1 cellular context compared by ENCODE assay signal in the genomic region with DNA sequence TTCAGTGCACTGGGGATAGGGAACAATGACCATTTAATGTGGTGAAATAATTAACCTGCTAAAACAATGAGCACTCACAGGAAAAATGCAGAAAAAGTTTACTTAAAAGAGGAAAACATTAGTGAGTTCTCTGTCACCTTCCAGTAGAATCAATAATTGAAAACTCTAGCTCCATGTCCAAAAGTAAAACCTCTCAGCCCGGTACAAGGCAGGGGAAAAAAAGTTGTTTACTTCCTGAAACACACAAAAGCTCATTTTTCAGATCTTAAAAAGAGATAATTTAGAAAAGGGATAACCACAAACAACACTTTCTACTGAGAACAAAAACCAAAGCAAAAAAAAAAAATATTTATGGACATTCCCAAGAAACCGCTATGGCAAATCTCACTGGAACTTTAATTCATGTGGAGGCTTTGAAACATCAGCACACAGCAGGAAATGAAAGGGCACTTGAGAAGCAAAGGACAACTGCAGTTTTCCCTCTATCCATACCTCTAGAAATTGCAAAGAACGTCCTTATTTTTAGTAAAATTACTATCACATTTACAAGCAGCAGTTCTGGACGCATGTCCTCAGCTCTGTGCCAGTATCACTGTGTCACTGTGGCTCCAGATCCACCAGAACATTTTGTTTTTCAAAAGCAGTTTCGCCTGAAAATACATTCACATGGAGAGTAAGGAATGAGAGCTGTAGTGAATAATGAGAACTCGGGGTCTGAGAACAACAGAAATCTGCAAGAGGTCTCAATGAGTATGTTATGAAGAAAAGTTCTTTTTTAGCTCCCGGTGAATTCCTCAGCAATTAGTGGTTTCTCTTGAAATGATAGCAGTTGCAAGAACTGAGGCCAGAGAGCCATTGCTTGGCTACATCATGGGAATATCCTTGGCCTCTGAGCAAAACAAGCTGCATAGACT.
TF ChIP-seq lines count a peak whose summit lies in the region.

No MANE protein-coding gene starts in this region.

TF ChIP-seq in GM23338, 12 proteins besides CTCF, POLR2A, EP300 and RAD21 (continued from another document):
- TF ChIP-seq REST (IDR thresholded peaks at IDR 0.05; ENCODE audit: unreplicated experiment) (no peak), CREB1 (CRISPR knock-in tag; IDR thresholded peaks at IDR 0.05; ENCODE audit: low read depth) (no peak), ZNF462 (CRISPR knock-in tag; IDR thresholded peaks at IDR 0.05) (no peak), JUNB (IDR thresholded peaks at IDR 0.05; ENCODE audit: unreplicated experiment) (no peak), EZH2phosphoT487 (IDR thresholded peaks at IDR 0.05; ENCODE audit: unreplicated experiment) (no peak), ZNF114 (CRISPR knock-in tag; IDR thresholded peaks at IDR 0.05) (no peak)
